1 cellular context compared by ENCODE assay signal in the genomic region with DNA sequence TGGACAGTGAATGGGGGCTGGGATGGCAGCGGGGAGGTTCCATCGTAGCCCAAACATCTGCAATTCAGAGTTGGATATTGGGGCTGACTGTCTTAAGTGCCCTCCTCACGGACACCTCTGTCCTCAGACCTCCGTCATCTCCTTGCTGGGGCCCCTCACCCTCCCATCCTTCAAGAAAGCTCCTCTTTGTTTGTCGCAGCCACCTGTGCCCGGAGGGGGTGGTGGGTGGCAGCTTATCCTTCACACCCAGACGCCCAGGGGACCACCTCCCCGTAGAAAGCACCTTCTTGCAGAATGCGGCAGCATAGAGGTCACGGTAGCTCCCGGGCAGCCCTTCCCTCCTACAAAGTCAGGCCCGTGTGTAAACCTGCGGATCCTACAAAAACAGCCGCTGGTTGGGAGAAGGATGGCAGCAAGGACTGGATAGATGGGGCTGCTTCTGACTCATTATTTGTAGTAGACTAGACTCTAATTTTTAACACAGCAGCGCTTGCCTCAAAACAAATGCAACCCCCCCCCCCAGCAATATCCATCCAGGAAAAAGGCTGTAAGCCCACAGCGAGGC.
TF ChIP-seq lines count a peak whose summit lies in the region.

No MANE protein-coding gene starts in this region.

TF ChIP-seq in HepG2, 621 proteins besides CTCF, POLR2A, EP300 and RAD21 (continues in another document):
- TF ChIP-seq ONECUT2 (CRISPR knock-in tag; IDR thresholded peaks at IDR 0.05) (no peak), ZNF260 (CRISPR knock-in tag; IDR thresholded peaks at IDR 0.05; ENCODE audit: borderline replicate concordance, low read depth) (no peak), LCORL (IDR thresholded peaks at IDR 0.05) (no peak), LCORL (CRISPR knock-in tag; IDR thresholded peaks at IDR 0.05) (no peak), ZBTB38 (CRISPR knock-in tag; IDR thresholded peaks at IDR 0.05) (no peak; the same call in 1 of the 2 replicates), NCOA1 (CRISPR knock-in tag; IDR thresholded peaks at IDR 0.05) (no peak), EED (CRISPR knock-in tag; IDR thresholded peaks at IDR 0.05) (no peak), BCLAF1 (IDR thresholded peaks at IDR 0.05) (no peak), POLR2AphosphoS2 (IDR thresholded peaks at IDR 0.05; ENCODE audit: low read depth, low read length) (no peak), PRMT3 (CRISPR knock-in tag; IDR thresholded peaks at IDR 0.05; ENCODE audit: borderline replicate concordance, low read depth) (no peak), NFE2L2 (IDR thresholded peaks at IDR 0.05; ENCODE audit: low read length) (no peak), CENPT (CRISPR knock-in tag; IDR thresholded peaks at IDR 0.05; ENCODE audit: low read depth) (no peak), STAG1 (CRISPR knock-in tag; IDR thresholded peaks at IDR 0.05) (no peak), IRF1 (CRISPR knock-in tag; IDR thresholded peaks at IDR 0.05; ENCODE audit: low read depth) (no peak), KDM5B (CRISPR knock-in tag; IDR thresholded peaks at IDR 0.05; ENCODE audit: borderline replicate concordance) (no peak), CHD2 (IDR thresholded peaks at IDR 0.05; ENCODE audit: low read depth, low read length) (no peak), ZNF549 (CRISPR knock-in tag; IDR thresholded peaks at IDR 0.05) (no peak), ZNF136 (CRISPR knock-in tag; IDR thresholded peaks at IDR 0.05; ENCODE audit: low read depth) (no peak), IKZF4 (CRISPR knock-in tag; IDR thresholded peaks at IDR 0.05; ENCODE audit: borderline replicate concordance, low read depth, not compliant biosample characterization) (no peak), MBNL3 (CRISPR knock-in tag; conservative IDR thresholded peaks at IDR 0.05) (no peak), TBL1XR1 (IDR thresholded peaks at IDR 0.05; ENCODE audit: borderline replicate concordance, low read length, partially characterized antibody) (no peak), PTBP1 (IDR thresholded peaks at IDR 0.05; ENCODE audit: low read depth, low read length, poor library complexity, severe bottlenecking) (no peak), SMC3 (IDR thresholded peaks at IDR 0.05; ENCODE audit: low read length) (no peak), NAIF1 (CRISPR knock-in tag; IDR thresholded peaks at IDR 0.05; ENCODE audit: borderline replicate concordance) (no peak), SKI (IDR thresholded peaks at IDR 0.05; ENCODE audit: partially characterized antibody) (no peak), ZNF496 (CRISPR knock-in tag; IDR thresholded peaks at IDR 0.05; ENCODE audit: insufficient replicate concordance) (no peak), TOPORS (CRISPR knock-in tag; IDR thresholded peaks at IDR 0.05) (no peak), KDM4B (CRISPR knock-in tag; IDR thresholded peaks at IDR 0.05) (no peak), TIGD3 (CRISPR knock-in tag; IDR thresholded peaks at IDR 0.05; ENCODE audit: borderline replicate concordance) (no peak), MEIS2 (CRISPR knock-in tag; IDR thresholded peaks at IDR 0.05) (no peak), KLF15 (CRISPR knock-in tag; IDR thresholded peaks at IDR 0.05; ENCODE audit: borderline replicate concordance) (no peak), ZNF350 (CRISPR knock-in tag; IDR thresholded peaks at IDR 0.05; ENCODE audit: borderline replicate concordance, low read depth) (peak; percentile 58; the same call in 1 of the 2 replicates), ZMYM3 (CRISPR knock-in tag; IDR thresholded peaks at IDR 0.05) (no peak), ZFP36 (IDR thresholded peaks at IDR 0.05; ENCODE audit: borderline replicate concordance, low read depth, low read length, partially characterized antibody) (no peak), THAP11 (CRISPR knock-in tag; IDR thresholded peaks at IDR 0.05) (no peak), ZNF30 (CRISPR knock-in tag; IDR thresholded peaks at IDR 0.05) (no peak), REPIN1 (CRISPR knock-in tag; IDR thresholded peaks at IDR 0.05; ENCODE audit: borderline replicate concordance, low read depth) (no peak), ZNF18 (CRISPR knock-in tag; IDR thresholded peaks at IDR 0.05; ENCODE audit: insufficient replicate concordance) (no peak), CENPX (CRISPR knock-in tag; IDR thresholded peaks at IDR 0.05) (no peak), HNRNPLL (IDR thresholded peaks at IDR 0.05; ENCODE audit: low read depth, low read length, poor library complexity, severe bottlenecking) (no peak), ZGPAT (CRISPR knock-in tag; IDR thresholded peaks at IDR 0.05) (no peak), UBTF (CRISPR knock-in tag; IDR thresholded peaks at IDR 0.05) (0 out of 2 replicates have a peak, but pooled peaks have one; percentile 11), TCF7L2 (IDR thresholded peaks at IDR 0.05; ENCODE audit: low read depth, low read length) (no peak), MAZ (IDR thresholded peaks at IDR 0.05; ENCODE audit: borderline replicate concordance, low read depth, low read length) (no peak), MAZ (CRISPR knock-in tag; IDR thresholded peaks at IDR 0.05; ENCODE audit: low read depth) (no peak), YEATS4 (CRISPR knock-in tag; IDR thresholded peaks at IDR 0.05; ENCODE audit: borderline replicate concordance) (no peak), ZNF550 (CRISPR knock-in tag; IDR thresholded peaks at IDR 0.05; ENCODE audit: borderline replicate concordance) (no peak)
- TF ChIP-seq, protein P1, sequence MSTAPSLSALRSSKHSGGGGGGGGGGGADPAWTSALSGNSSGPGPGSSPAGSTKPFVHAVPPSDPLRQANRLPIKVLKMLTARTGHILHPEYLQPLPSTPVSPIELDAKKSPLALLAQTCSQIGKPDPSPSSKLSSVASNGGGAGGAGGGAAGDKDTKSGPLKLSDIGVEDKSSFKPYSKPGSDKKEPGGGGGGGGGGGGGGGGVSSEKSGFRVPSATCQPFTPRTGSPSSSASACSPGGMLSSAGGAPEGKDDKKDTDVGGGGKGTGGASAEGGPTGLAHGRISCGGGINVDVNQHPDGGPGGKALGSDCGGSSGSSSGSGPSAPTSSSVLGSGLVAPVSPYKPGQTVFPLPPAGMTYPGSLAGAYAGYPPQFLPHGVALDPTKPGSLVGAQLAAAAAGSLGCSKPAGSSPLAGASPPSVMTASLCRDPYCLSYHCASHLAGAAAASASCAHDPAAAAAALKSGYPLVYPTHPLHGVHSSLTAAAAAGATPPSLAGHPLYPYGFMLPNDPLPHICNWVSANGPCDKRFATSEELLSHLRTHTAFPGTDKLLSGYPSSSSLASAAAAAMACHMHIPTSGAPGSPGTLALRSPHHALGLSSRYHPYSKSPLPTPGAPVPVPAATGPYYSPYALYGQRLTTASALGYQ (CRISPR knock-in tag; IDR thresholded peaks at IDR 0.05) = no peak
- TF ChIP-seq, protein P2, sequence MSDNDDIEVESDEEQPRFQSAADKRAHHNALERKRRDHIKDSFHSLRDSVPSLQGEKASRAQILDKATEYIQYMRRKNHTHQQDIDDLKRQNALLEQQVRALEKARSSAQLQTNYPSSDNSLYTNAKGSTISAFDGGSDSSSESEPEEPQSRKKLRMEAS (IDR thresholded peaks at IDR 0.05) = 0 out of 2 replicates have a peak, but pooled peaks have one; percentile 4
- TF ChIP-seq, protein P3, sequence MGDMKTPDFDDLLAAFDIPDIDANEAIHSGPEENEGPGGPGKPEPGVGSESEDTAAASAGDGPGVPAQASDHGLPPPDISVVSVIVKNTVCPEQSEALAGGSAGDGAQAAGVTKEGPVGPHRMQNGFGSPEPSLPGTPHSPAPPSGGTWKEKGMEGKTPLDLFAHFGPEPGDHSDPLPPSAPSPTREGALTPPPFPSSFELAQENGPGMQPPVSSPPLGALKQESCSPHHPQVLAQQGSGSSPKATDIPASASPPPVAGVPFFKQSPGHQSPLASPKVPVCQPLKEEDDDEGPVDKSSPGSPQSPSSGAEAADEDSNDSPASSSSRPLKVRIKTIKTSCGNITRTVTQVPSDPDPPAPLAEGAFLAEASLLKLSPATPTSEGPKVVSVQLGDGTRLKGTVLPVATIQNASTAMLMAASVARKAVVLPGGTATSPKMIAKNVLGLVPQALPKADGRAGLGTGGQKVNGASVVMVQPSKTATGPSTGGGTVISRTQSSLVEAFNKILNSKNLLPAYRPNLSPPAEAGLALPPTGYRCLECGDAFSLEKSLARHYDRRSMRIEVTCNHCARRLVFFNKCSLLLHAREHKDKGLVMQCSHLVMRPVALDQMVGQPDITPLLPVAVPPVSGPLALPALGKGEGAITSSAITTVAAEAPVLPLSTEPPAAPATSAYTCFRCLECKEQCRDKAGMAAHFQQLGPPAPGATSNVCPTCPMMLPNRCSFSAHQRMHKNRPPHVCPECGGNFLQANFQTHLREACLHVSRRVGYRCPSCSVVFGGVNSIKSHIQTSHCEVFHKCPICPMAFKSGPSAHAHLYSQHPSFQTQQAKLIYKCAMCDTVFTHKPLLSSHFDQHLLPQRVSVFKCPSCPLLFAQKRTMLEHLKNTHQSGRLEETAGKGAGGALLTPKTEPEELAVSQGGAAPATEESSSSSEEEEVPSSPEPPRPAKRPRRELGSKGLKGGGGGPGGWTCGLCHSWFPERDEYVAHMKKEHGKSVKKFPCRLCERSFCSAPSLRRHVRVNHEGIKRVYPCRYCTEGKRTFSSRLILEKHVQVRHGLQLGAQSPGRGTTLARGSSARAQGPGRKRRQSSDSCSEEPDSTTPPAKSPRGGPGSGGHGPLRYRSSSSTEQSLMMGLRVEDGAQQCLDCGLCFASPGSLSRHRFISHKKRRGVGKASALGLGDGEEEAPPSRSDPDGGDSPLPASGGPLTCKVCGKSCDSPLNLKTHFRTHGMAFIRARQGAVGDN (CRISPR knock-in tag; IDR thresholded peaks at IDR 0.05) = peak; percentile 5
